ENCODE assay signal across 21 cellular contexts in genomic region chr2:86081724-86082123, GRCh38.
"Had no signal": no experiment of that assay in that cellular context is flagged by ENCODE, and none has a peak within 500 bp of the region (broad histone marks: within the 10 kb centered on the region; RNA-seq: fewer than 3 reads in every experiment).

No MANE protein-coding gene starts in this region.

- H3K27ac Mint-ChIP-seq: activated B cell treated with CpG ODN at 0.5 μM for 24 hours; activated naive CD8-positive, alpha-beta T cell treated with anti-CD3 and anti-CD28 coated beads for 36 hours; activated T-helper 1 cell treated with anti-CD3 and anti-CD28 coated beads, Interleukin-12 subunit alpha, Interleukin-12 subunit beta, Interleukin-2, Interleukin-4 antibody, amounts not matched to agents 30 ng/mL and 10 ng/mL and 1 ng/mL, durations not matched to agents 14 hours and 24 hours and 36 hours; nephron progenitor cell; T-helper 2 cell treated with Interferon-gamma antibody and Interleukin-4, amounts not matched to agents 5 μg/mL and 100 μg/mL, for 36 hours had no signal

- H3K36me3 ChIP-seq: colonic mucosa had no signal

- H3K4me1 ChIP-seq: body of pancreas, tibial artery had no signal

- H3K27me3 ChIP-seq: body of pancreas, colonic mucosa, gastrocnemius medialis, tibial artery had no signal

- H3K27ac ChIP-seq: body of pancreas, colonic mucosa, tibial artery had no signal

- H3K27me3 Mint-ChIP-seq: activated B cell treated with CpG ODN at 0.5 μM for 24 hours; activated naive CD8-positive, alpha-beta T cell treated with anti-CD3 and anti-CD28 coated beads for 36 hours had no signal

- H3K9me3 Mint-ChIP-seq: activated B cell treated with CpG ODN at 0.5 μM for 24 hours; activated naive CD8-positive, alpha-beta T cell treated with anti-CD3 and anti-CD28 coated beads for 36 hours; activated T-helper 1 cell treated with anti-CD3 and anti-CD28 coated beads, Interleukin-12 subunit alpha, Interleukin-12 subunit beta, Interleukin-2, Interleukin-4 antibody, amounts not matched to agents 30 ng/mL and 10 ng/mL and 1 ng/mL, durations not matched to agents 14 hours and 24 hours and 36 hours; nephron progenitor cell; T-helper 2 cell treated with Interferon-gamma antibody and Interleukin-4, amounts not matched to agents 5 μg/mL and 100 μg/mL, for 36 hours had no signal

- ATAC-seq: body of pancreas; gastrocnemius medialis; stimulated activated naive CD8-positive, alpha-beta T cell treated with anti-CD3 and anti-CD28 coated beads, Interleukin-15, Interleukin-2, amounts not matched to agents 100 U/mL and 50 U/mL, for 24 hours had no signal

- H3K4me1 Mint-ChIP-seq: nephron progenitor cell had no signal

- DNase-seq: activated B cell treated with CpG ODN at 0.5 μM for 24 hours; activated CD4-positive, alpha-beta T cell treated with anti-CD3 and anti-CD28 coated beads for 48 hours; activated naive CD8-positive, alpha-beta T cell treated with anti-CD3 and anti-CD28 coated beads for 36 hours; activated T-cell treated with anti-CD3 and anti-CD28 coated beads for 4 hours; amygdala; body of pancreas; central memory CD4-positive, alpha-beta T cell; colonic mucosa; gastrocnemius medialis; head of caudate nucleus; mesendoderm; nephron progenitor cell; nucleus accumbens; stimulated activated CD4-positive, alpha-beta T cell treated with anti-CD3 and anti-CD28 coated beads, Interleukin-12 subunit alpha, Interleukin-12 subunit beta, amount 100 ng/mL, for 4 hours; stimulated activated CD4-positive, alpha-beta T cell treated with anti-CD3 and anti-CD28 coated beads, Interleukin-1b, Interleukin-23, amount 100 ng/mL, for 48 hours; stimulated activated naive CD8-positive, alpha-beta T cell treated with anti-CD3 and anti-CD28 coated beads, Interleukin-15, Interleukin-2, amounts not matched to agents 100 U/mL and 50 U/mL, for 24 hours; substantia nigra; SW 1271; tibial artery had no signal

- H3K9me3 ChIP-seq: body of pancreas, colonic mucosa, gastrocnemius medialis, tibial artery had no signal

- H3K4me3 Mint-ChIP-seq: activated B cell treated with CpG ODN at 0.5 μM for 24 hours; activated naive CD8-positive, alpha-beta T cell treated with anti-CD3 and anti-CD28 coated beads for 36 hours; activated T-helper 1 cell treated with anti-CD3 and anti-CD28 coated beads, Interleukin-12 subunit alpha, Interleukin-12 subunit beta, Interleukin-2, Interleukin-4 antibody, amounts not matched to agents 30 ng/mL and 10 ng/mL and 1 ng/mL, durations not matched to agents 14 hours and 24 hours and 36 hours; nephron progenitor cell; T-helper 2 cell treated with Interferon-gamma antibody and Interleukin-4, amounts not matched to agents 5 μg/mL and 100 μg/mL, for 36 hours had no signal

- H3K4me3 ChIP-seq: body of pancreas, colonic mucosa, gastrocnemius medialis, tibial artery had no signal
